Comparison of ENCODE assay signal across 8 cellular contexts in the genomic region with DNA sequence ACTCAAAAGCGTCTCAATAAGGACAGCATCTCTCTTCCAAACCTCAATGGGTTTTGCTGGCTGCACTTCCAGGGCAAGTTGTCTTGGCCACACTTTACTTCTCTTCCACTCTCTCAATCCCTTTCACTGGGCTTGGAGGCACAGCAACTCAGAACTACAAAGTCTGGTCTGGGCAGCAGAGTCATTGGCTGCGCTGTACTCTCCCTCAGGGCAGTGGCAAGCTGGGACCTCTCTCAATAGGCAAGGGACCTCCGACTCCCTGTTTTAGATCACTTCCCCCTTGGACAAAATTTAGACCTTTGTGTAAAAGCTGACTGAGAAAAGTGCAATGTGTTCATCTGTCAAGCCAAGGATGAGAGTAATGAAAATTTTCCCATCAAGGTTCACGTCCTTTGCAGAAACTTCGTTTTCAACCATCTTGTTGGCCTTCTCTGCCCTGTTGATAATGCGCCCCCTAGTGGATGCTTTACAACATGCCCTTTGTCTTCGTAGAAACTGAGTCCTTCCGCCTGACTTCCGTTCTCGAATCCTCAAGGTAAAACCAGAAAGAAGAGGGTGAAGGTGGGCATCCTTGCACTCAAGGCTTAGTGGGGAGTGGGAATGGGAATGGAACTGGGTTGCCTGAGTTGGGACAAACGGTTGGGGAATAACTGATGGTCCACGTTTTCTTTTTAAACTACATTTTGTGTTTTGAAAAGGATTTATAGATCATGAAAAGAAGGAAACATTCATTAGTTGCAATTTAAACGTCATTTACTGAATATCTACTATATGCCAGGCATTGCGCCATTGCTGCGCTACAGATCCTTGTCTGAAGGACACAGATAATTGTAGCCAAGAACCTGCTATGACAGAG.
DNase-seq lines count a peak whose midpoint lies in the region; ATAC-seq and TF ChIP-seq lines count a peak whose summit lies in the region.

No MANE protein-coding gene starts in this region.

- no peak overlapping the region for H3K56ac ChIP-seq in H9 (ENCODE audit: insufficient read length, low read depth, low read length)

- no peak overlapping the region for H4K5ac ChIP-seq in H9 (ENCODE audit: insufficient read length, low read depth, low read length)

- H3K9me3 Mint-ChIP-seq in CD4-positive, CD25-positive, alpha-beta regulatory T cell = peaks cover 1 to 14% (median 7%) of the 10 kb centered on the region in 7 donors
- no peaks in the 10 kb centered on the region; a peak in 1 of 5 replicates for H3K9me3 Mint-ChIP-seq in H9
- H3K9me3 Mint-ChIP-seq in activated T-cell treated with anti-CD3 and anti-CD28 coated beads, Interleukin-2, amount 50 U/mL, for 72 hours = peaks cover 2 to 9% of the 10 kb centered on the region in 2 donors

- no peak overlapping the region for H2AK5ac ChIP-seq in H9 (ENCODE audit: insufficient read length, low read length)

- WGBS in H9 (ENCODE audit: extremely low coverage, insufficient read length, low lambda C conversion rate) = no CpG with 5 or more reads among the region's 15 CpGs
- 56 to 63% (median 60%) methylated on average over 15 of the region's 15 CpGs for WGBS in heart left ventricle, 4 donors

- H2BK20ac ChIP-seq in H9 (ENCODE audit: low read depth, low read length, poor library complexity, severe bottlenecking) = no peak overlapping the region

- H4K91ac ChIP-seq in H9 (ENCODE audit: insufficient read length, low read depth, low read length) = no peak overlapping the region

- no peaks in the 10 kb centered on the region for H4K20me1 ChIP-seq in H9 (ENCODE audit: control insufficient read depth, insufficient read depth, insufficient read length)

- H3K14ac ChIP-seq in H9 (ENCODE audit: insufficient read depth, low read length) = no peak overlapping the region

- no peak overlapping the region for H2BK120ac ChIP-seq in H9 (ENCODE audit: low read depth, low read length, poor library complexity, severe bottlenecking)

- intact Hi-C loops in heart left ventricle (cut with DNase I) = loop anchor here (2.0 to 10.0 kb wide), 9 partner anchors 147 to 313 kb away; no protein-coding TSS in a partner anchor

- no peaks in the 10 kb centered on the region for H3K27me3 Mint-ChIP-seq in CD4-positive, CD25-positive, alpha-beta regulatory T cell
- no peaks in the 10 kb centered on the region; the same call in 1 of the 2 replicates for H3K27me3 Mint-ChIP-seq in H9 (ENCODE audit: low read depth)
- no peaks in the 10 kb centered on the region for H3K27me3 Mint-ChIP-seq in activated T-cell treated with anti-CD3 and anti-CD28 coated beads, Interleukin-2, amount 50 U/mL, for 72 hours (ENCODE audit: low read depth)

- H3K36me3 ChIP-seq in CD4-positive, CD25-positive, alpha-beta regulatory T cell (ENCODE audit: control insufficient read depth, insufficient read depth, low read length) = no peaks in the 10 kb centered on the region
- no peaks in the 10 kb centered on the region for H3K36me3 ChIP-seq in heart left ventricle

- H3K9me3 ChIP-seq in CD4-positive, CD25-positive, alpha-beta regulatory T cell (ENCODE audit: control insufficient read depth in 2 of 2, low read length in 2 of 2) = peaks cover 0 to 2% of the 10 kb centered on the region in 2 experiments
- no peaks in the 10 kb centered on the region for H3K9me3 ChIP-seq in H9 (ENCODE audit: control insufficient read depth, low read depth, low read length)
- H3K9me3 ChIP-seq in heart left ventricle = peaks cover 0 to 16% (median 0%) of the 10 kb centered on the region in 12 donors

- H3K27me3 ChIP-seq in CD4-positive, CD25-positive, alpha-beta regulatory T cell (ENCODE audit: control insufficient read depth, insufficient read depth, low read length) = no peaks in the 10 kb centered on the region
- H3K27me3 ChIP-seq in H9 (ENCODE audit: insufficient read depth, low read length) (no peaks in the 10 kb centered on the region), heart left ventricle (no peaks in the 10 kb centered on the region)

- peaks cover 32% of the 10 kb centered on the region for H3K4me1 ChIP-seq in CD4-positive, CD25-positive, alpha-beta regulatory T cell (ENCODE audit: control insufficient read depth, insufficient read depth, low read length, poor library complexity, severe bottlenecking)
- H3K4me1 ChIP-seq in H9 (ENCODE audit: insufficient read depth, low read length) (peaks cover 1% of the 10 kb centered on the region; the same call in 1 of the 2 replicates), heart left ventricle (peaks cover 0 to 47% (median 0%) of the 10 kb centered on the region in 12 donors)

- no peak overlapping the region for H3K4me2 ChIP-seq in H9 (ENCODE audit: insufficient read depth, insufficient read length, low read length)

- no peak overlapping the region for H2BK15ac ChIP-seq in H9 (ENCODE audit: low read depth, low read length)

- H3K36me3 Mint-ChIP-seq in CD4-positive, CD25-positive, alpha-beta regulatory T cell = peaks cover 6% of the 10 kb centered on the region
- H3K36me3 Mint-ChIP-seq in H9 (ENCODE audit: insufficient read depth in 1 of 3, low read depth in 3 of 3) = 0 out of 7 replicates have a peak, but pooled peaks cover 0 to 4% (median 0%) of the 10 kb centered on the region in 3 experiments
- H3K36me3 Mint-ChIP-seq in activated T-cell treated with anti-CD3 and anti-CD28 coated beads, Interleukin-2, amount 50 U/mL, for 72 hours (ENCODE audit: insufficient read depth in 2 of 2) = peaks cover 2 to 13% of the 10 kb centered on the region in 2 donors

- TF ChIP-seq POLR2A in heart left ventricle (IDR thresholded peaks at IDR 0.05) = no peak

- TF ChIP-seq CTCF in H9 (conservative IDR thresholded peaks at IDR 0.05) = peak; percentile 92
- peak; percentile 62 to 84 (median 72) for TF ChIP-seq CTCF in heart left ventricle (IDR thresholded peaks at IDR 0.05)

- no peak overlapping the region for H3K18ac ChIP-seq in H9 (ENCODE audit: insufficient read length, low read depth, low read length)

- DNase-seq in CD4-positive, CD25-positive, alpha-beta regulatory T cell = peak; percentile 23 to 84 (median 61)
- DNase-seq in H9 = peak; percentile 75
- DNase-seq in NCI-H82 treated with DMSO at 0.1 percent for 48 hours (lab: John Stamatoyannopoulos, UW; ENCODE audit: unreplicated experiment) = peak; percentile 33
- DNase-seq in activated T-cell treated with anti-CD3 and anti-CD28 coated beads, Interleukin-2, amount 50 U/mL, for 72 hours = peak; percentile 61 to 80
- peak in 3 of 5 donors; percentile 30 to 53 (median 47) for DNase-seq in heart left ventricle
- DNase-seq in smooth muscle cell of the brain vasculature (ENCODE audit: low read depth, low spot score) = peak; percentile 35
- no peak for DNase-seq in HuH-7.5 (ENCODE audit: low spot score)

- H3K9ac ChIP-seq in H9 (ENCODE audit: extremely low read depth, insufficient read length, low read length) = no peak overlapping the region

- H3K27ac Mint-ChIP-seq in CD4-positive, CD25-positive, alpha-beta regulatory T cell = peak overlapping the region; percentile 48 to 88 (median 76)
- H3K27ac Mint-ChIP-seq in H9 = no peak overlapping the region; a peak in 1 of 7 replicates
- H3K27ac Mint-ChIP-seq in activated T-cell treated with anti-CD3 and anti-CD28 coated beads, Interleukin-2, amount 50 U/mL, for 72 hours = peak overlapping the region; percentile 73

- H2AFZ ChIP-seq in H9 (ENCODE audit: low read length) = no peak overlapping the region

- no peaks in the 10 kb centered on the region for H3K79me2 ChIP-seq in H9 (ENCODE audit: insufficient read depth, low read length)

- H4K8ac ChIP-seq in H9 (replicated peaks; ENCODE audit: insufficient read length, low read depth, low read length) = no peak overlapping the region

- H3K27ac ChIP-seq in CD4-positive, CD25-positive, alpha-beta regulatory T cell (ENCODE audit: insufficient read depth, low read length, poor library complexity, severe bottlenecking) = no peak overlapping the region
- no peak overlapping the region for H3K27ac ChIP-seq in H9 (ENCODE audit: insufficient read length, low read depth, low read length)
- H3K27ac ChIP-seq in heart left ventricle = no peak overlapping the region

- H3K4me1 Mint-ChIP-seq in CD4-positive, CD25-positive, alpha-beta regulatory T cell = peaks cover 50 to 71% (median 60%) of the 10 kb centered on the region in 4 donors
- H3K4me1 Mint-ChIP-seq in H9 = peaks cover 14 to 17% of the 10 kb centered on the region in 2 experiments
- peaks cover 94% of the 10 kb centered on the region for H3K4me1 Mint-ChIP-seq in activated T-cell treated with anti-CD3 and anti-CD28 coated beads, Interleukin-2, amount 50 U/mL, for 72 hours (ENCODE audit: low read depth)

- no peak overlapping the region for H2BK12ac ChIP-seq in H9 (ENCODE audit: insufficient read length, low read depth, low read length)

- no peak overlapping the region for H3K4me3 ChIP-seq in CD4-positive, CD25-positive, alpha-beta regulatory T cell (ENCODE audit: low read depth, low read length)
- no peak overlapping the region for H3K4me3 ChIP-seq in heart left ventricle

- H3K23me2 ChIP-seq in H9 (ENCODE audit: insufficient read length, low read depth, low read length, poor library complexity, severe bottlenecking) = no peaks in the 10 kb centered on the region

- H3K4me3 Mint-ChIP-seq in CD4-positive, CD25-positive, alpha-beta regulatory T cell = peak overlapping the region in 1 of 4 donors; percentile 13
- H3K4me3 Mint-ChIP-seq in H9 = peak overlapping the region in 1 of 2 experiments; percentile 50; a peak in 2 of 5 replicates
- H3K4me3 Mint-ChIP-seq in activated T-cell treated with anti-CD3 and anti-CD28 coated beads, Interleukin-2, amount 50 U/mL, for 72 hours = peak overlapping the region in 1 of 2 donors; percentile 70

- H3K23ac ChIP-seq in H9 (ENCODE audit: insufficient read length, low read depth, low read length) = no peak overlapping the region

- H2BK5ac ChIP-seq in H9 (ENCODE audit: insufficient read length, low read length) = no peak overlapping the region

- no peak overlapping the region for H3K4ac ChIP-seq in H9 (ENCODE audit: low read depth, low read length)

- ATAC-seq in CD4-positive, CD25-positive, alpha-beta regulatory T cell (ENCODE audit: low read depth in 2 of 2) = no peak
- peak in 1 of 2 donors; percentile 29 for ATAC-seq in activated T-cell treated with anti-CD3 and anti-CD28 coated beads, Interleukin-2, amount 50 U/mL, for 72 hours (replicated peaks in 1 of 2)
- ATAC-seq in heart left ventricle (peak in 1 of 4 donors; percentile 51), GM18519 (IDR thresholded peaks at IDR 0.05; ENCODE audit: low FRiP score, unreplicated experiment) (no peak)

- no peaks in the 10 kb centered on the region for H3K79me1 ChIP-seq in H9 (ENCODE audit: insufficient read depth, low read depth, low read length, poor library complexity, severe bottlenecking)

- H3T11ph ChIP-seq in H9 (ENCODE audit: low read length) = no peak overlapping the region

Comparison
In these comparisons a context has a peak if more than half of its experiments do, and no peak if none do; other contexts are left out.
1. H3K27ac Mint-ChIP-seq: peak in CD4-positive, CD25-positive, alpha-beta regulatory T cell (3 of 3) and activated T-cell treated with anti-CD3 and anti-CD28 coated beads, Interleukin-2, amount 50 U/mL, for 72 hours (single experiment); none in H9 (0 of 3).